ENCODE assay signal across 13 cellular contexts in the genomic region with DNA sequence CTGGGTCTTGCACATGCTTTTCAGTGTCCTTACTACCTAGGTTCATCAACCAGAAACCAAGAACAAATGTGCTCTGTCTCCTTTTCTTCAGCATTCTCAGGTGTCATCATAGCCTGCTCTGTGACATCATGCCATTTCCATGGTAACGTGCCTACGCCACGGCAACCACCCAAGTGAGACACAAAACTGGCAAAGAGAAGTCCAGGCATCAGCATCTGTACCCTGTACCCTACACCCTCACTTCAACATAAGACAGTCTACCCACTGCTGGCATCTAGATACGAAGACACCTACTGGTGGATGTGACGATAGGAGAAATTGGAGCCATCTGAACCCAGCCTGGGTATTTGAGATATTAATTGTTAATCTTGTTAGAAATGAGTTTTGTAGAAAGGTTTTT. TPM values are rescaled to one million over a fixed set of nuclear protein-coding genes. Genes with fewer than 3 reads are reported as not detected.
A peak's percentile ranks its signal among the peaks of the same experiment; 100 is the strongest.
DNase-seq lines count a peak whose midpoint lies in the region; ATAC-seq and TF ChIP-seq lines count a peak whose summit lies in the region.
"Had no signal": no experiment of that assay in that cellular context is flagged by ENCODE, and none has a peak within 500 bp of the region (broad histone marks: within the 10 kb centered on the region; RNA-seq: fewer than 3 reads in every experiment).

No MANE protein-coding gene starts in this region.

- H3K9me3 ChIP-seq in cardiac muscle cell (ENCODE audit: low read depth): no peaks in the 10 kb centered on the region
- no peaks in the 10 kb centered on the region for H3K9me3 ChIP-seq in Panc1 (ENCODE audit: control insufficient read depth, insufficient read depth, low read depth, low read length)
- no peaks in the 10 kb centered on the region for H3K9me3 ChIP-seq in ascending aorta
- H3K9me3 ChIP-seq: BLaER1, suprapubic skin had no signal

- DNase-seq in cardiac muscle cell (ENCODE audit: low read depth in 1 of 2, low spot score in 1 of 2): no peak
- DNase-seq in left cardiac atrium: no peak
- DNase-seq in Panc1 (ENCODE audit: low read depth, low spot score): no peak
- DNase-seq in erythroblast (lab: John Stamatoyannopoulos, UW): peak; percentile 41 to 49
- DNase-seq in activated CD4-positive, CD25-positive, alpha-beta regulatory T cell (lab: John Stamatoyannopoulos, UW): no peak
- no peak for DNase-seq in ascending aorta (ENCODE audit: low spot score in 2 of 2)
- DNase-seq: cortex of kidney, GM23248, mammary epithelial cell, NCI-H2107 had no signal

- intact Hi-C loops in left cardiac atrium (cut with DNase I) (no loop called here), Panc1 (cut with micrococcal nuclease; ENCODE audit: unreplicated experiment) (no loop called here), ascending aorta (cut with DNase I) (no loop called here)

- H3K4me1 ChIP-seq in cardiac muscle cell (ENCODE audit: low read depth) (peaks cover 26% of the 10 kb centered on the region), Panc1 (ENCODE audit: control insufficient read depth, insufficient read depth, low read length) (peaks cover 3% of the 10 kb centered on the region; the same call in 1 of the 2 replicates), ascending aorta (peaks cover 0 to 31% of the 10 kb centered on the region in 2 donors)

- H3K4me3 ChIP-seq in cardiac muscle cell (no peak overlapping the region), Panc1 (ENCODE audit: low read depth in 2 of 2, low read length in 2 of 2) (no peak overlapping the region), ascending aorta (no peak overlapping the region)
- H3K4me3 ChIP-seq: BLaER1, GM23248, suprapubic skin had no signal

- ATAC-seq in left cardiac atrium (no peak), Panc1 (no peak), HG02571 (IDR thresholded peaks at IDR 0.05; ENCODE audit: unreplicated experiment) (no peak)

- in situ Hi-C loops in Panc1 (cut with HindIII; ENCODE audit: low pct_unique_long_range_greater_than_20kb, low sequenced_read_pairs): no loop called here

- H3K36me3 ChIP-seq in cardiac muscle cell: no peaks in the 10 kb centered on the region
- H3K36me3 ChIP-seq in Panc1 (ENCODE audit: control insufficient read depth, insufficient read depth, low read length): no peaks in the 10 kb centered on the region
- no peaks in the 10 kb centered on the region for H3K36me3 ChIP-seq in ascending aorta
- H3K36me3 ChIP-seq: suprapubic skin had no signal

- POLR2A ChIA-PET in Panc1 (lab: Charles Lee): no interaction called here

- no peak for TF ChIP-seq CTCF in cardiac muscle cell (IDR thresholded peaks at IDR 0.05; ENCODE audit: low read depth, low read length)
- TF ChIP-seq CTCF in Panc1 (IDR thresholded peaks at IDR 0.05): no peak
- no peak for TF ChIP-seq CTCF in ascending aorta (IDR thresholded peaks at IDR 0.05)

- BruUV-seq in Panc1 (replicated peaks; lab: Mats Ljungman, UMichigan): TSS peak; percentile 51

- CTCF ChIA-PET in Panc1 (lab: Charles Lee): no interaction called here

- peak overlapping the region; percentile 89 for H3K27ac ChIP-seq in cardiac muscle cell
- no peak overlapping the region for H3K27ac ChIP-seq in Panc1 (ENCODE audit: low read length)
- no peak overlapping the region for H3K27ac ChIP-seq in ascending aorta
- H3K27ac ChIP-seq: BLaER1, GM23248, suprapubic skin had no signal

- TF ChIP-seq POLR2A in erythroblast (IDR thresholded peaks at IDR 0.05; ENCODE audit: low read length): no peak

- H3K27me3 ChIP-seq in cardiac muscle cell: no peaks in the 10 kb centered on the region
- no peaks in the 10 kb centered on the region for H3K27me3 ChIP-seq in Panc1 (ENCODE audit: control insufficient read depth, insufficient read depth, low read length)
- H3K27me3 ChIP-seq in ascending aorta: no peaks in the 10 kb centered on the region
- H3K27me3 ChIP-seq: BLaER1, suprapubic skin had no signal

RNA-seq across cellular contexts. Expression of gene ZC3H4, which starts 13.3 kb away (rescaled TPM):
- total RNA-seq in cardiac muscle cell (23.2 and 34.6 TPM in 2 replicates), left cardiac atrium (10 to 100 TPM; 24.2 to 26.3 TPM), Panc1 (2021; ENCODE audit: unreplicated experiment) (42.7 TPM), ascending aorta (24.6 TPM)
- polyA plus RNA-seq in cardiac muscle cell: 4.2 and 5.0 TPM in 2 replicates
- 18.9 TPM for polyA plus RNA-seq in Panc1 (2012; ENCODE audit: insufficient read length)

RNA-seq across cellular contexts. Expression of gene SAE1, which starts 30.3 kb away (rescaled TPM):
- total RNA-seq in cardiac muscle cell (128 and 148 TPM in 2 replicates), left cardiac atrium (10 to 100 TPM; 50.1 to 54.7 TPM), Panc1 (2021; ENCODE audit: unreplicated experiment) (140 TPM), ascending aorta (54.4 TPM)
- polyA plus RNA-seq in cardiac muscle cell: 171 and 213 TPM in 2 replicates
- polyA plus RNA-seq in Panc1 (2012; ENCODE audit: insufficient read length): 112 TPM

RNA-seq across cellular contexts. Expression of gene TMEM160, which starts 51.9 kb away (rescaled TPM):
- 62.7 and 64.5 TPM in 2 replicates for total RNA-seq in cardiac muscle cell
- 123 and 129 TPM in 2 replicates for polyA plus RNA-seq in cardiac muscle cell
- total RNA-seq in left cardiac atrium: 10 to 100 TPM; 30.6 to 35.8 TPM
- 41.8 TPM for total RNA-seq in Panc1 (2021; ENCODE audit: unreplicated experiment)
- polyA plus RNA-seq in Panc1 (2012; ENCODE audit: insufficient read length): 49.5 TPM
- total RNA-seq in ascending aorta: 64.5 TPM

Comparison
In these comparisons a context has a peak if more than half of its experiments do, and no peak if none do; other contexts are left out.
1. DNase-seq: peak in erythroblast (2 of 2); none in cardiac muscle cell (0 of 2), left cardiac atrium (single experiment), Panc1 (single experiment), activated CD4-positive, CD25-positive, alpha-beta regulatory T cell (0 of 4) and ascending aorta (0 of 2).